In genomic region chr13:25847635-25848616, GRCh38 we compare ENCODE assay signal across 14 cellular contexts.
DNase-seq lines count a peak whose midpoint lies in the region; ATAC-seq and TF ChIP-seq lines count a peak whose summit lies in the region.
"Had no signal": no experiment of that assay in that cellular context is flagged by ENCODE, and none has a peak within 500 bp of the region (broad histone marks: within the 10 kb centered on the region; RNA-seq: fewer than 3 reads in every experiment).

No MANE protein-coding gene starts in this region.

- H3K9me3 ChIP-seq in Loucy (ENCODE audit: insufficient read depth, low read depth, low read length) = no peaks in the 10 kb centered on the region
- H3K9me3 ChIP-seq in trophoblast cell (ENCODE audit: insufficient read depth, low read depth, low read length) = no peaks in the 10 kb centered on the region
- H3K9me3 ChIP-seq: thyroid gland had no signal

- H3K27me3 ChIP-seq in Loucy (ENCODE audit: insufficient read depth, low read length, poor library complexity, severe bottlenecking) = no peaks in the 10 kb centered on the region
- no peaks in the 10 kb centered on the region for H3K27me3 ChIP-seq in trophoblast cell (ENCODE audit: insufficient read depth, low read length)
- H3K27me3 ChIP-seq: thyroid gland had no signal

- H3K4me3 Mint-ChIP-seq in T-helper 2 cell treated with Interferon-gamma antibody and Interleukin-4, amounts not matched to agents 5 μg/mL and 100 μg/mL, for 36 hours = peak overlapping the region; percentile 42
- peak overlapping the region; percentile 64 for H3K4me3 Mint-ChIP-seq in activated naive CD8-positive, alpha-beta T cell treated with anti-CD3 and anti-CD28 coated beads, Interleukin-2, amount 10 ng/mL, durations not matched to agents 7 days and 5 days

- H3K79me2 ChIP-seq in Loucy (ENCODE audit: insufficient read depth, low read length) = no peaks in the 10 kb centered on the region
- H3K79me2 ChIP-seq in trophoblast cell (ENCODE audit: control insufficient read depth, insufficient read depth, low read length, poor library complexity) = no peaks in the 10 kb centered on the region

- H3K18ac ChIP-seq in trophoblast cell (ENCODE audit: low read length) = no peak overlapping the region

- no peak overlapping the region for H2BK120ac ChIP-seq in trophoblast cell (ENCODE audit: insufficient read depth, low read length, poor library complexity)

- H3K27me3 Mint-ChIP-seq in T-helper 2 cell treated with Interferon-gamma antibody and Interleukin-4, amounts not matched to agents 5 μg/mL and 100 μg/mL, for 36 hours (ENCODE audit: low read depth) = peaks cover 4% of the 10 kb centered on the region
- H3K27me3 Mint-ChIP-seq in activated naive CD8-positive, alpha-beta T cell treated with anti-CD3 and anti-CD28 coated beads, Interleukin-2, amount 10 ng/mL, durations not matched to agents 7 days and 5 days = no peaks in the 10 kb centered on the region

- H3K4me1 Mint-ChIP-seq in T-helper 2 cell treated with Interferon-gamma antibody and Interleukin-4, amounts not matched to agents 5 μg/mL and 100 μg/mL, for 36 hours (ENCODE audit: low read depth) = peaks cover 32% of the 10 kb centered on the region
- peaks cover 22% of the 10 kb centered on the region for H3K4me1 Mint-ChIP-seq in activated naive CD8-positive, alpha-beta T cell treated with anti-CD3 and anti-CD28 coated beads, Interleukin-2, amount 10 ng/mL, durations not matched to agents 7 days and 5 days

- H4K20me1 ChIP-seq in Loucy (ENCODE audit: insufficient read depth, low read length, poor library complexity, severe bottlenecking) = no peaks in the 10 kb centered on the region

- no peaks in the 10 kb centered on the region for H3F3A ChIP-seq in Loucy (ENCODE audit: low read depth)

- no peaks in the 10 kb centered on the region for H3K9me2 ChIP-seq in Loucy (replicated peaks; ENCODE audit: low read depth, low read length)

- no peak overlapping the region for H2BK5ac ChIP-seq in trophoblast cell (ENCODE audit: low read depth, low read length, poor library complexity)

- no peak overlapping the region for H2BK12ac ChIP-seq in trophoblast cell (ENCODE audit: low read length)

- peak overlapping the region; percentile 49 for H4K12ac ChIP-seq in trophoblast cell (ENCODE audit: low read depth, low read length)

- H4K8ac ChIP-seq in trophoblast cell (ENCODE audit: low read depth, low read length) = no peak overlapping the region

- H3K4me3 ChIP-seq in Loucy (ENCODE audit: low read length, poor library complexity, severe bottlenecking) (peak overlapping the region; percentile 42), trophoblast cell (ENCODE audit: low read depth, low read length) (no peak overlapping the region)
- H3K4me3 ChIP-seq: thyroid gland had no signal

- no peak overlapping the region for H4K91ac ChIP-seq in trophoblast cell (ENCODE audit: low read depth, low read length)

- no peak for ATAC-seq in activated naive CD8-positive, alpha-beta T cell treated with anti-CD3 and anti-CD28 coated beads, Interleukin-2, amount 10 ng/mL, durations not matched to agents 7 days and 5 days (ENCODE audit: low read depth)

- no CpG with 5 or more reads among the region's 11 CpGs for WGBS in trophoblast cell (ENCODE audit: extremely low coverage, insufficient coverage, insufficient read length)

- H3K36me3 ChIP-seq in Loucy (ENCODE audit: insufficient read depth, low read length) (no peaks in the 10 kb centered on the region), trophoblast cell (ENCODE audit: control insufficient read depth in 1 of 2, insufficient read depth in 2 of 2, low read length in 2 of 2) (no peaks in the 10 kb centered on the region)
- H3K36me3 ChIP-seq: thyroid gland had no signal

- no peak overlapping the region for H3K14ac ChIP-seq in trophoblast cell (ENCODE audit: low read length)

- no peak overlapping the region for H3K4ac ChIP-seq in trophoblast cell (ENCODE audit: low read depth, low read length)

- H3K4me1 ChIP-seq in Loucy (ENCODE audit: insufficient read depth, low read length, poor library complexity, severe bottlenecking) = peaks cover 35% of the 10 kb centered on the region
- H3K4me1 ChIP-seq in trophoblast cell (ENCODE audit: control insufficient read depth in 1 of 2, insufficient read depth in 2 of 2, low read length in 2 of 2) = no peaks in the 10 kb centered on the region
- H3K4me1 ChIP-seq: thyroid gland had no signal

- no peak overlapping the region for H3K27ac ChIP-seq in trophoblast cell (ENCODE audit: low read depth, low read length)
- H3K27ac ChIP-seq: 22Rv1, thyroid gland had no signal

- H3K9me3 Mint-ChIP-seq in T-helper 2 cell treated with Interferon-gamma antibody and Interleukin-4, amounts not matched to agents 5 μg/mL and 100 μg/mL, for 36 hours = no peaks in the 10 kb centered on the region
- no peaks in the 10 kb centered on the region for H3K9me3 Mint-ChIP-seq in activated naive CD8-positive, alpha-beta T cell treated with anti-CD3 and anti-CD28 coated beads, Interleukin-2, amount 10 ng/mL, durations not matched to agents 7 days and 5 days

- TF ChIP-seq CTCF in Loucy (conservative IDR thresholded peaks at IDR 0.05; ENCODE audit: low read length) = no peak

- peak overlapping the region; percentile 51 for H3K4me2 ChIP-seq in Loucy (ENCODE audit: low read depth, low read length, poor library complexity, severe bottlenecking)
- H3K4me2 ChIP-seq in trophoblast cell (ENCODE audit: low read length) = no peak overlapping the region

- peak overlapping the region; percentile 81 for H3K27ac Mint-ChIP-seq in T-helper 2 cell treated with Interferon-gamma antibody and Interleukin-4, amounts not matched to agents 5 μg/mL and 100 μg/mL, for 36 hours
- H3K27ac Mint-ChIP-seq in activated naive CD8-positive, alpha-beta T cell treated with anti-CD3 and anti-CD28 coated beads, Interleukin-2, amount 10 ng/mL, durations not matched to agents 7 days and 5 days = peak overlapping the region; percentile 81

- H2AFZ ChIP-seq in Loucy (ENCODE audit: low read length) = peak overlapping the region; percentile 69
- no peak overlapping the region for H2AFZ ChIP-seq in trophoblast cell (ENCODE audit: insufficient read depth, low read length, poor library complexity)

- H3K9ac ChIP-seq in Loucy (ENCODE audit: low read depth, low read length, poor library complexity, severe bottlenecking) (peak overlapping the region; percentile 49), trophoblast cell (ENCODE audit: low read length) (peak overlapping the region; percentile 49)

- H3K23ac ChIP-seq in trophoblast cell (ENCODE audit: low read length) = peak overlapping the region; percentile 77

- no peaks in the 10 kb centered on the region for H3K36me3 Mint-ChIP-seq in T-helper 2 cell treated with Interferon-gamma antibody and Interleukin-4, amounts not matched to agents 5 μg/mL and 100 μg/mL, for 36 hours (ENCODE audit: low read depth)
- no peaks in the 10 kb centered on the region for H3K36me3 Mint-ChIP-seq in activated naive CD8-positive, alpha-beta T cell treated with anti-CD3 and anti-CD28 coated beads, Interleukin-2, amount 10 ng/mL, durations not matched to agents 7 days and 5 days

- DNase-seq in T-helper 2 cell treated with Interferon-gamma antibody and Interleukin-4, amounts not matched to agents 5 μg/mL and 100 μg/mL, for 36 hours (ENCODE audit: low spot score) = no peak
- DNase-seq in T-helper 2 cell (no peak), trophoblast cell (no peak), NCI-H1048 (lab: John Stamatoyannopoulos, UW) (no peak), NCI-H2107 treated with DMSO at 0.1 percent for 48 hours (lab: John Stamatoyannopoulos, UW; ENCODE audit: unreplicated experiment) (no peak), NCI-H226 (no peak)
- no peak for DNase-seq in activated naive CD8-positive, alpha-beta T cell treated with anti-CD3 and anti-CD28 coated beads, Interleukin-2, amount 10 ng/mL, durations not matched to agents 7 days and 5 days
- DNase-seq: activated CD8-positive, alpha-beta memory T cell treated with anti-CD3 and anti-CD28 coated beads for 24 hours; anterior cingulate cortex; NCI-H187 treated with DMSO at 0.1 percent for 48 hours; NK-92 treated with Interleukin-12 subunit alpha and Interleukin-12 subunit beta, amount 100 ng/mL, for 24 hours; thyroid gland had no signal

- POLR2A ChIA-PET in activated naive CD8-positive, alpha-beta T cell treated with anti-CD3 and anti-CD28 coated beads, Interleukin-2, amount 10 ng/mL, durations not matched to agents 7 days and 5 days (lab: Charles Lee) = interaction anchor here (1.3 to 1.4 kb wide), 2 partner anchors 35 to 51 kb away, joined by 3 to 4 read pairs; no protein-coding TSS in a partner anchor

- H3K79me1 ChIP-seq in trophoblast cell (ENCODE audit: low read length) = no peaks in the 10 kb centered on the region

- no peak overlapping the region for H2AK5ac ChIP-seq in trophoblast cell (ENCODE audit: low read length)
